8 cellular contexts compared by ENCODE assay signal in the genomic region with DNA sequence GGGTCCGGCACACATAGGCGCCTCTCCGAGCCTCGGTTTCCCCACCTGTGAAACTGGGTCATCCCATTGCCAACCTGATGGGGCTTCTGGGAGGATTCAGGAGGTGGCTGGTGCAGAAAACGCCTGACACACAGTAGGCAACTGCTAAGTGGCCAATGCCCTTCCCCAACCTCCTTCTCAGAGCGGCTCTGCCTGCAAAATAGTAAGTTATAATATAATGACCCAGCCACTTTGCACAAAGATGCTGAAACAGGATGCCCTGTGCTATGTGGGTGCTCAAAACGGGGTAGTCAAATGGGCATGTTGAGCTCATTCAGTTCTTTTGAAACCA. TPM values are rescaled to one million over a fixed set of nuclear protein-coding genes. Genes with fewer than 3 reads are reported as not detected.
DNase-seq lines count a peak whose midpoint lies in the region; ATAC-seq and TF ChIP-seq lines count a peak whose summit lies in the region.

No MANE protein-coding gene starts in this region.

- no peak overlapping the region for H3K27ac Mint-ChIP-seq in GM23338
- no peak overlapping the region for H3K27ac Mint-ChIP-seq in T-helper 2 cell treated with Interferon-gamma antibody and Interleukin-4, amounts not matched to agents 5 μg/mL and 100 μg/mL, for 36 hours
- H3K27ac Mint-ChIP-seq in glutamatergic neuron (ENCODE audit: unreplicated experiment), result no peak overlapping the region

- H3K4me1 Mint-ChIP-seq in GM23338, result peaks cover 4% of the 10 kb centered on the region
- peaks cover 7% of the 10 kb centered on the region for H3K4me1 Mint-ChIP-seq in T-helper 2 cell treated with Interferon-gamma antibody and Interleukin-4, amounts not matched to agents 5 μg/mL and 100 μg/mL, for 36 hours (ENCODE audit: low read depth)
- H3K4me1 Mint-ChIP-seq in glutamatergic neuron (ENCODE audit: low read depth, unreplicated experiment), result no peaks in the 10 kb centered on the region

- H3K36me3 Mint-ChIP-seq in GM23338 (ENCODE audit: low read depth) (no peaks in the 10 kb centered on the region), glutamatergic neuron (ENCODE audit: unreplicated experiment) (no peaks in the 10 kb centered on the region)
- H3K36me3 Mint-ChIP-seq in T-helper 2 cell treated with Interferon-gamma antibody and Interleukin-4, amounts not matched to agents 5 μg/mL and 100 μg/mL, for 36 hours (ENCODE audit: low read depth), result no peaks in the 10 kb centered on the region

- no peaks in the 10 kb centered on the region for H3K36me3 ChIP-seq in GM23338 (ENCODE audit: insufficient read depth)

- 0 out of 2 replicates have a peak, but pooled peaks cover 6% of the 10 kb centered on the region for H3K27me3 ChIP-seq in GM23338 (ENCODE audit: insufficient read depth)

- H3K27me3 Mint-ChIP-seq in GM23338 (ENCODE audit: insufficient read depth, low read depth, poor library complexity) (peaks cover 18% of the 10 kb centered on the region), glutamatergic neuron (ENCODE audit: unreplicated experiment) (peaks cover 4% of the 10 kb centered on the region)
- no peaks in the 10 kb centered on the region for H3K27me3 Mint-ChIP-seq in T-helper 2 cell treated with Interferon-gamma antibody and Interleukin-4, amounts not matched to agents 5 μg/mL and 100 μg/mL, for 36 hours (ENCODE audit: low read depth)

- H4K20me1 ChIP-seq in GM23338 (replicated peaks; ENCODE audit: insufficient read depth), result no peaks in the 10 kb centered on the region

- H3K9me2 ChIP-seq in GM23338 (ENCODE audit: insufficient read depth), result no peaks in the 10 kb centered on the region

- TF ChIP-seq CTCF in GM23338 (conservative IDR thresholded peaks at IDR 0.05; ENCODE audit: low read depth in 2 of 2) (no peak), glutamatergic neuron (IDR thresholded peaks at IDR 0.05; ENCODE audit: partially characterized antibody, unreplicated experiment) (no peak)

- H3K79me2 ChIP-seq in GM23338 (replicated peaks; ENCODE audit: insufficient read depth), result no peaks in the 10 kb centered on the region

- H3K4me3 ChIP-seq in GM23338, result peak overlapping the region; percentile 73
- H3K4me3 ChIP-seq in skin epidermis, result peak overlapping the region; percentile 41 to 88 (median 80)

- H3K9me3 Mint-ChIP-seq in GM23338 (no peaks in the 10 kb centered on the region; the same call in 2 of the 3 replicates), glutamatergic neuron (ENCODE audit: unreplicated experiment) (peaks cover 4% of the 10 kb centered on the region)
- no peaks in the 10 kb centered on the region for H3K9me3 Mint-ChIP-seq in T-helper 2 cell treated with Interferon-gamma antibody and Interleukin-4, amounts not matched to agents 5 μg/mL and 100 μg/mL, for 36 hours

- H3K27ac ChIP-seq in GM23338 (ENCODE audit: low read depth) (no peak overlapping the region), skin epidermis (peak overlapping the region; percentile 8 to 91 (median 77))

- H3K4me3 Mint-ChIP-seq in GM23338 (peak overlapping the region; percentile 66), glutamatergic neuron (ENCODE audit: unreplicated experiment) (peak overlapping the region; percentile 80)
- H3K4me3 Mint-ChIP-seq in T-helper 2 cell treated with Interferon-gamma antibody and Interleukin-4, amounts not matched to agents 5 μg/mL and 100 μg/mL, for 36 hours, result peak overlapping the region; percentile 60

- peak overlapping the region; percentile 97 for H2AFZ ChIP-seq in GM23338

- DNase-seq in GM23338 (ENCODE audit: low spot score) (no peak), glutamatergic neuron (no peak), SIG-M5 treated with dmso at 0.1 percent for 504 hours (lab: John Stamatoyannopoulos, UW; ENCODE audit: unreplicated experiment) (no peak), GDM1 (lab: John Stamatoyannopoulos, UW) (no peak), left lobe of liver (ENCODE audit: low spot score) (no peak)
- DNase-seq in T-helper 2 cell treated with Interferon-gamma antibody and Interleukin-4, amounts not matched to agents 5 μg/mL and 100 μg/mL, for 36 hours (ENCODE audit: low spot score), result no peak

- H3K4me2 ChIP-seq in GM23338, result peak overlapping the region; percentile 90

- H3K4me1 ChIP-seq in GM23338 (ENCODE audit: insufficient read depth), result peaks cover 4% of the 10 kb centered on the region; the same call in 1 of the 2 replicates

- 0 out of 2 replicates have a peak, but pooled peaks cover 10% of the 10 kb centered on the region for H3F3A ChIP-seq in GM23338 (replicated peaks; ENCODE audit: low read depth)

- ATAC-seq in GM23338, result peak; percentile 11
- no peak for ATAC-seq in HG02870 (IDR thresholded peaks at IDR 0.05; ENCODE audit: unreplicated experiment)
- ATAC-seq in left lobe of liver, result no peak

TF ChIP-seq in GM23338, 12 proteins besides CTCF, POLR2A, EP300 and RAD21 (continues in another document):
- TF ChIP-seq, protein P1, sequence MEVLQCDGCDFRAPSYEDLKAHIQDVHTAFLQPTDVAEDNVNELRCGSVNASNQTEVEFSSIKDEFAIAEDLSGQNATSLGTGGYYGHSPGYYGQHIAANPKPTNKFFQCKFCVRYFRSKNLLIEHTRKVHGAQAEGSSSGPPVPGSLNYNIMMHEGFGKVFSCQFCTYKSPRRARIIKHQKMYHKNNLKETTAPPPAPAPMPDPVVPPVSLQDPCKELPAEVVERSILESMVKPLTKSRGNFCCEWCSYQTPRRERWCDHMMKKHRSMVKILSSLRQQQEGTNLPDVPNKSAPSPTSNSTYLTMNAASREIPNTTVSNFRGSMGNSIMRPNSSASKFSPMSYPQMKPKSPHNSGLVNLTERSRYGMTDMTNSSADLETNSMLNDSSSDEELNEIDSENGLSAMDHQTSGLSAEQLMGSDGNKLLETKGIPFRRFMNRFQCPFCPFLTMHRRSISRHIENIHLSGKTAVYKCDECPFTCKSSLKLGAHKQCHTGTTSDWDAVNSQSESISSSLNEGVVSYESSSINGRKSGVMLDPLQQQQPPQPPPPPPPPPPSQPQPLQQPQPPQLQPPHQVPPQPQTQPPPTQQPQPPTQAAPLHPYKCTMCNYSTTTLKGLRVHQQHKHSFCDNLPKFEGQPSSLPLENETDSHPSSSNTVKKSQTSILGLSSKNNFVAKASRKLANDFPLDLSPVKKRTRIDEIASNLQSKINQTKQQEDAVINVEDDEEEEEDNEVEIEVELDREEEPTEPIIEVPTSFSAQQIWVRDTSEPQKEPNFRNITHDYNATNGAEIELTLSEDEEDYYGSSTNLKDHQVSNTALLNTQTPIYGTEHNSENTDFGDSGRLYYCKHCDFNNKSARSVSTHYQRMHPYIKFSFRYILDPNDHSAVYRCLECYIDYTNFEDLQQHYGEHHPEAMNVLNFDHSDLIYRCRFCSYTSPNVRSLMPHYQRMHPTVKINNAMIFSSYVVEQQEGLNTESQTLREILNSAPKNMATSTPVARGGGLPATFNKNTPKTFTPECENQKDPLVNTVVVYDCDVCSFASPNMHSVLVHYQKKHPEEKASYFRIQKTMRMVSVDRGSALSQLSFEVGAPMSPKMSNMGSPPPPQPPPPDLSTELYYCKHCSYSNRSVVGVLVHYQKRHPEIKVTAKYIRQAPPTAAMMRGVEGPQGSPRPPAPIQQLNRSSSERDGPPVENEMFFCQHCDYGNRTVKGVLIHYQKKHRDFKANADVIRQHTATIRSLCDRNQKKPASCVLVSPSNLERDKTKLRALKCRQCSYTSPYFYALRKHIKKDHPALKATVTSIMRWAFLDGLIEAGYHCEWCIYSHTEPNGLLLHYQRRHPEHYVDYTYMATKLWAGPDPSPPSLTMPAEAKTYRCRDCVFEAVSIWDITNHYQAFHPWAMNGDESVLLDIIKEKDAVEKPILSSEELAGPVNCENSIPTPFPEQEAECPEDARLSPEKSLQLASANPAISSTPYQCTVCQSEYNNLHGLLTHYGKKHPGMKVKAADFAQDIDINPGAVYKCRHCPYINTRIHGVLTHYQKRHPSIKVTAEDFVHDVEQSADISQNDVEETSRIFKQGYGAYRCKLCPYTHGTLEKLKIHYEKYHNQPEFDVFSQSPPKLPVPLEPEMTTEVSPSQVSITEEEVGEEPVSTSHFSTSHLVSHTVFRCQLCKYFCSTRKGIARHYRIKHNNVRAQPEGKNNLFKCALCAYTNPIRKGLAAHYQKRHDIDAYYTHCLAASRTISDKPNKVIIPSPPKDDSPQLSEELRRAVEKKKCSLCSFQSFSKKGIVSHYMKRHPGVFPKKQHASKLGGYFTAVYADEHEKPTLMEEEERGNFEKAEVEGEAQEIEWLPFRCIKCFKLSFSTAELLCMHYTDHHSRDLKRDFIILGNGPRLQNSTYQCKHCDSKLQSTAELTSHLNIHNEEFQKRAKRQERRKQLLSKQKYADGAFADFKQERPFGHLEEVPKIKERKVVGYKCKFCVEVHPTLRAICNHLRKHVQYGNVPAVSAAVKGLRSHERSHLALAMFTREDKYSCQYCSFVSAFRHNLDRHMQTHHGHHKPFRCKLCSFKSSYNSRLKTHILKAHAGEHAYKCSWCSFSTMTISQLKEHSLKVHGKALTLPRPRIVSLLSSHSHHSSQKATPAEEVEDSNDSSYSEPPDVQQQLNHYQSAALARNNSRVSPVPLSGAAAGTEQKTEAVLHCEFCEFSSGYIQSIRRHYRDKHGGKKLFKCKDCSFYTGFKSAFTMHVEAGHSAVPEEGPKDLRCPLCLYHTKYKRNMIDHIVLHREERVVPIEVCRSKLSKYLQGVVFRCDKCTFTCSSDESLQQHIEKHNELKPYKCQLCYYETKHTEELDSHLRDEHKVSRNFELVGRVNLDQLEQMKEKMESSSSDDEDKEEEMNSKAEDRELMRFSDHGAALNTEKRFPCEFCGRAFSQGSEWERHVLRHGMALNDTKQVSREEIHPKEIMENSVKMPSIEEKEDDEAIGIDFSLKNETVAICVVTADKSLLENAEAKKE (CRISPR knock-in tag; IDR thresholded peaks at IDR 0.05), result no peak
- no peak for TF ChIP-seq JUNB (IDR thresholded peaks at IDR 0.05; ENCODE audit: unreplicated experiment)
- no peak for TF ChIP-seq STAT1 (IDR thresholded peaks at IDR 0.05; ENCODE audit: unreplicated experiment)
- no peak for TF ChIP-seq NANOG (IDR thresholded peaks at IDR 0.05; ENCODE audit: borderline replicate concordance)
- TF ChIP-seq EZH2phosphoT487 (IDR thresholded peaks at IDR 0.05; ENCODE audit: unreplicated experiment), result no peak

RNA-seq across cellular contexts. Expression of a gene that starts 0.5 kb away (rescaled TPM):
- total RNA-seq in GM23338 (2014; rRNA removed; shearing (Covaris generic)), result 50.1 and 58.7 TPM in 2 replicates
- polyA plus RNA-seq in GM23338 (2016; fragmentation: Nextera tagmentation; extraction: Ambion mirVana), result 18.9 and 20.7 TPM in 2 replicates
- total RNA-seq in glutamatergic neuron (ENCODE audit: unreplicated experiment) (47.7 TPM), left lobe of liver (44.6 TPM)

RNA-seq across cellular contexts. Expression of a gene that starts 23.4 kb away (rescaled TPM):
- 70.0 and 79.6 TPM in 2 replicates for total RNA-seq in GM23338 (2014; rRNA removed; shearing (Covaris generic))
- polyA plus RNA-seq in GM23338 (2016; fragmentation: Nextera tagmentation; extraction: Ambion mirVana), result 64.8 and 66.0 TPM in 2 replicates
- total RNA-seq in glutamatergic neuron (ENCODE audit: unreplicated experiment), result 137 TPM
- total RNA-seq in left lobe of liver, result 57.5 TPM

RNA-seq across cellular contexts. Expression of a gene that starts 31.2 kb away (rescaled TPM):
- total RNA-seq in GM23338 (2014; rRNA removed; shearing (Covaris generic)), result 359 and 389 TPM in 2 replicates
- polyA plus RNA-seq in GM23338 (2016; fragmentation: Nextera tagmentation; extraction: Ambion mirVana), result 276 and 291 TPM in 2 replicates
- 184 TPM for total RNA-seq in glutamatergic neuron (ENCODE audit: unreplicated experiment)
- total RNA-seq in left lobe of liver, result 66.9 TPM

RNA-seq across cellular contexts. Expression of a gene that starts 49.6 kb away (rescaled TPM):
- total RNA-seq in GM23338 (2014; rRNA removed; shearing (Covaris generic)), result 1.4 and 2.2 TPM in 2 replicates
- polyA plus RNA-seq in GM23338 (2016; fragmentation: Nextera tagmentation; extraction: Ambion mirVana), result 1.9 and 2.1 TPM in 2 replicates
- total RNA-seq in glutamatergic neuron (ENCODE audit: unreplicated experiment) (0.51 TPM), left lobe of liver (64.2 TPM)
